In the genomic region with DNA sequence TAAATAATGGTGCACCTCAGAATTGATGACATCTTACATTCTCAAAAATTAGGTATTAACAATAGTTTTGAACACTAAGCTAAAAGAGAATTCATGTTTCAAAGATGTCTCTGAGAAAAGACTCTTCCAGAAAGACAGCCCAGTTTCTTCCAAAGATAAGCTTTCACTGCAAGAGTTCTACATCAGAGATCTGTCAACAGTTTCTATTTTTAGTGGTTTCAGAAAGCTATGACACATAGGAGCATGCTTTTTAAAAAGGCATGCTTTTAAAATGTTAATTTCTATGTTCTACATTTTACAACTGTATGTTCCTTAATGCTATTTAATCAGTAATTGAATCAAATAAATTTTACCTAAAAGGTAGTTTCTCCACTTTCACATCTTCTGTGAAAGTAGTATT, we compare ENCODE assay signal across 24 cellular contexts.
DNase-seq lines count a peak whose midpoint lies in the region; ATAC-seq and TF ChIP-seq lines count a peak whose summit lies in the region.
"Had no signal": no experiment of that assay in that cellular context is flagged by ENCODE, and none has a peak within 500 bp of the region (broad histone marks: within the 10 kb centered on the region; RNA-seq: fewer than 3 reads in every experiment).

No MANE protein-coding gene starts in this region.

- H3K27me3 ChIP-seq in heart left ventricle, result no peaks in the 10 kb centered on the region
- H3K27me3 ChIP-seq: upper lobe of left lung had no signal

- H3K36me3 ChIP-seq in heart left ventricle, result peaks cover 0 to 66% (median 26%) of the 10 kb centered on the region in 9 donors
- H3K36me3 ChIP-seq: upper lobe of left lung had no signal

- in situ Hi-C loops in astrocyte of the spinal cord (cut with HindIII; ENCODE audit: low sequenced_read_pairs), result no loop called here

- intact Hi-C loops in heart left ventricle (cut with DNase I), result loop anchor here in 4 of 10 donors (2.0 to 5.0 kb wide), 2 partner anchors 88 to 89 kb away; a partner anchor contains a TSS
- intact Hi-C loops in Right ventricle myocardium inferior (cut with DNase I), result loop anchor here (5.0 kb wide), 1 partner anchor 89 kb away; a partner anchor contains a TSS
- intact Hi-C loops in left ventricle myocardium superior (cut with micrococcal nuclease), result loop anchor here (10.0 kb wide), 1 partner anchor 92 kb away; a partner anchor contains a TSS

- H3K4me1 ChIP-seq in heart left ventricle, result peaks cover 0 to 21% (median 3%) of the 10 kb centered on the region in 12 donors

- H3K9me3 ChIP-seq in heart left ventricle, result peaks cover 0 to 3% (median 0%) of the 10 kb centered on the region in 12 donors
- H3K9me3 ChIP-seq: A549, upper lobe of left lung had no signal

- DNase-seq in heart left ventricle (no peak), Right ventricle myocardium inferior (ENCODE audit: missing footprints) (no peak), astrocyte of the spinal cord (ENCODE audit: low read depth, low spot score) (peak; percentile 29), left ventricle myocardium superior (no peak), cerebellar nuclear complex (lab: John Stamatoyannopoulos, UW) (no peak)
- DNase-seq: activated CD4-positive, alpha-beta T cell treated with anti-CD3 and anti-CD28 coated beads for 36 hours; activated naive CD8-positive, alpha-beta T cell treated with anti-CD3 and anti-CD28 coated beads for 36 hours; CD4-positive, CD25-positive, alpha-beta regulatory T cell; dermis blood vessel endothelial cell; GF-D8; glutamatergic neuron; H7; natural killer cell; NCI-H2029 treated with DMSO at 0.1 percent for 48 hours; NK-92 treated with Interleukin-12 subunit alpha and Interleukin-12 subunit beta, amount 100 ng/mL, for 24 hours; posterior cingulate gyrus; RPMI8226; stimulated activated CD4-positive, alpha-beta T cell treated with anti-CD3 and anti-CD28 coated beads, Interleukin-2, amount 100 ng/mL, for 48 hours; upper lobe of left lung had no signal

- no peak overlapping the region for H3K4me3 ChIP-seq in heart left ventricle
- H3K4me3 ChIP-seq in astrocyte of the spinal cord (ENCODE audit: low read depth, low read length), result no peak overlapping the region
- H3K4me3 ChIP-seq: A549, upper lobe of left lung had no signal

- H3K27ac ChIP-seq in heart left ventricle, result peak overlapping the region in 2 of 12 donors; percentile 6 to 9
- H3K27ac ChIP-seq: upper lobe of left lung had no signal

- no peak for TF ChIP-seq CTCF in heart left ventricle (IDR thresholded peaks at IDR 0.05)
- no peak for TF ChIP-seq CTCF in astrocyte of the spinal cord (IDR thresholded peaks at IDR 0.05; ENCODE audit: low read depth, low read length)

- ATAC-seq in heart left ventricle, result peak in 3 of 4 donors; percentile 57 to 77 (median 73)
- no peak for ATAC-seq in Right ventricle myocardium inferior
- peak; percentile 57 for ATAC-seq in left ventricle myocardium superior
- ATAC-seq in HG02759 (IDR thresholded peaks at IDR 0.05; ENCODE audit: unreplicated experiment), result no peak
- ATAC-seq in GM21360 (IDR thresholded peaks at IDR 0.05; ENCODE audit: unreplicated experiment), result no peak
- no peak for ATAC-seq in HG03139 (IDR thresholded peaks at IDR 0.05; ENCODE audit: unreplicated experiment)
- ATAC-seq: activated CD4-positive, alpha-beta T cell treated with anti-CD3 and anti-CD28 coated beads for 36 hours; activated T-helper 17 cell treated with anti-CD3 and anti-CD28 coated beads, Interleukin-2, amount 50 U/mL, for 72 hours; natural killer cell had no signal

- no peak for TF ChIP-seq POLR2A in heart left ventricle (IDR thresholded peaks at IDR 0.05)

Comparison
In these comparisons a context has a peak if more than half of its experiments do, and no peak if none do; other contexts are left out.
1. ATAC-seq: peak in heart left ventricle (3 of 4) and left ventricle myocardium superior (single experiment); none in Right ventricle myocardium inferior (single experiment), HG02759 (single experiment), GM21360 (single experiment) and HG03139 (single experiment).